9 cellular contexts compared by ENCODE assay signal in the genomic region with DNA sequence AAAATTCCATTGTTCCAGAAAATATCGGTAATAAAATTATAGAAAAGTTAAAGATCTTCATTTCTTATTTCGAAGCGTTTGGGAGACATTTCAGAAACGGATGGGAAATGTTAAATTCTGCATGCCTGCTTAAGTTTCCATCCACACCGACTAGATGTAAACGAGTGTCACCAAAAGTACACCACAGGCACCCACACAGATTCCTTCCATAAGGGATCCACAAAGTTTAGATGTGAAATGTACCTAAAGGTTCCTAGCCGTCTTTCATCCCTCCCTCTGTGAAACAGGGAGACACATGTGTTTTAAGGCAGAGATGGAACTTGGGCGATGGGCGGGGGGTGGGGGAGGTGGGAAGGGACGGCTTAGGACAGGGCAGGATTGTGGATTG. TPM values are rescaled to one million over a fixed set of nuclear protein-coding genes. Genes with fewer than 3 reads are reported as not detected.
DNase-seq lines count a peak whose midpoint lies in the region; ATAC-seq and TF ChIP-seq lines count a peak whose summit lies in the region.
"Had no signal": no experiment of that assay in that cellular context is flagged by ENCODE, and none has a peak within 500 bp of the region (broad histone marks: within the 10 kb centered on the region; RNA-seq: fewer than 3 reads in every experiment).

No MANE protein-coding gene starts in this region.

- H3K9me2 ChIP-seq in Loucy (replicated peaks; ENCODE audit: low read depth, low read length) = no peaks in the 10 kb centered on the region

- no peak overlapping the region for H2AFZ ChIP-seq in Loucy (ENCODE audit: low read length)

- peaks cover 24% of the 10 kb centered on the region; the same call in 1 of the 2 replicates for H3K79me2 ChIP-seq in Loucy (ENCODE audit: insufficient read depth, low read length)

- H3K4me2 ChIP-seq in Loucy (ENCODE audit: low read depth, low read length, poor library complexity, severe bottlenecking) = peak overlapping the region; percentile 12

- peaks cover 12% of the 10 kb centered on the region for H3K4me1 ChIP-seq in Loucy (ENCODE audit: insufficient read depth, low read length, poor library complexity, severe bottlenecking)
- peaks cover 14 to 47% of the 10 kb centered on the region in 2 donors for H3K4me1 ChIP-seq in left lung
- peaks cover 11% of the 10 kb centered on the region for H3K4me1 ChIP-seq in testis

- H3K4me3 ChIP-seq in Loucy (ENCODE audit: low read length, poor library complexity, severe bottlenecking) (no peak overlapping the region), left lung (peak overlapping the region; percentile 51 to 57), testis (peak overlapping the region; percentile 67 to 78)

- no peaks in the 10 kb centered on the region for H3F3A ChIP-seq in Loucy (ENCODE audit: low read depth)

- peak overlapping the region; percentile 90 for H3K27ac Mint-ChIP-seq in MCF 10A (ENCODE audit: low read depth, unreplicated experiment)
- H3K27ac Mint-ChIP-seq: dendritic cell treated with granulocyte-macrophage colony-stimulating factor and Interleukin-4, amounts not matched to agents 40 ng/mL and 50 ng/mL, for 4 days had no signal

- ATAC-seq in left lung (no peak), HG03045 (IDR thresholded peaks at IDR 0.05; ENCODE audit: unreplicated experiment) (no peak), HG02973 (IDR thresholded peaks at IDR 0.05; ENCODE audit: unreplicated experiment) (no peak)

- no peaks in the 10 kb centered on the region for H4K20me1 ChIP-seq in Loucy (ENCODE audit: insufficient read depth, low read length, poor library complexity, severe bottlenecking)

- H3K27me3 ChIP-seq in Loucy (ENCODE audit: insufficient read depth, low read length, poor library complexity, severe bottlenecking) (peaks cover 4% of the 10 kb centered on the region), left lung (peaks cover 0 to 45% of the 10 kb centered on the region in 2 donors), testis (no peaks in the 10 kb centered on the region)

- no peak overlapping the region for H3K9ac ChIP-seq in Loucy (ENCODE audit: low read depth, low read length, poor library complexity, severe bottlenecking)

- DNase-seq in MCF 10A (ENCODE audit: unreplicated experiment) (no peak), left lung (no peak), testis (no peak), globus pallidus (ENCODE audit: low spot score) (no peak), G401 (ENCODE audit: low spot score) (no peak)

- 14 to 24% methylated on average over 7 to 10 of the region's 10 CpGs for WGBS in testis, 2 donors

- H3K9me3 ChIP-seq in Loucy (ENCODE audit: insufficient read depth, low read depth, low read length) (no peaks in the 10 kb centered on the region), left lung (no peaks in the 10 kb centered on the region), testis (no peaks in the 10 kb centered on the region)

- H3K9me3 Mint-ChIP-seq in MCF 10A (ENCODE audit: unreplicated experiment) = no peaks in the 10 kb centered on the region
- H3K9me3 Mint-ChIP-seq: dendritic cell treated with granulocyte-macrophage colony-stimulating factor and Interleukin-4, amounts not matched to agents 40 ng/mL and 50 ng/mL, for 4 days had no signal

- TF ChIP-seq POLR2A in testis (IDR thresholded peaks at IDR 0.05) = no peak

- peaks cover 40% of the 10 kb centered on the region for H3K36me3 Mint-ChIP-seq in MCF 10A (ENCODE audit: insufficient read depth, unreplicated experiment)

- H3K36me3 ChIP-seq in Loucy (ENCODE audit: insufficient read depth, low read length) = no peaks in the 10 kb centered on the region
- H3K36me3 ChIP-seq in left lung = no peaks in the 10 kb centered on the region
- H3K36me3 ChIP-seq in testis (ENCODE audit: low read depth, missing control alignments) = no peaks in the 10 kb centered on the region

- H3K4me3 Mint-ChIP-seq in MCF 10A (ENCODE audit: unreplicated experiment) = peak overlapping the region; percentile 99

- no peaks in the 10 kb centered on the region for H3K27me3 Mint-ChIP-seq in MCF 10A (ENCODE audit: insufficient read depth, unreplicated experiment)

- intact Hi-C loops in MCF 10A (cut with micrococcal nuclease) (loop anchor here (1.0 to 2.0 kb wide), 5 partner anchors 12 to 351 kb away; no protein-coding TSS in a partner anchor), left lung (cut with DNase I) (loop anchor here in 1 of 2 donors (10.0 kb wide), 1 partner anchor 269 kb away; no protein-coding TSS in a partner anchor), testis (cut with DNase I; ENCODE audit: low total_unique reads) (no loop called here)

- H3K4me1 Mint-ChIP-seq in MCF 10A (ENCODE audit: insufficient read depth, unreplicated experiment) = peaks cover 34% of the 10 kb centered on the region

- CTCF ChIA-PET in MCF 10A (lab: Yijun Ruan, JAX) = interaction anchor here (0.7 to 2.6 kb wide), 6 partner anchors 17 to 590 kb away, joined by 3 to 13 read pairs (median 4); no protein-coding TSS in a partner anchor

- POLR2A ChIA-PET in MCF 10A (lab: Yijun Ruan, JAX) = interaction anchor here (0.7 to 6.6 kb wide), 15 partner anchors 15 to 313 kb away, joined by 3 to 162 read pairs (median 21); a partner anchor contains a TSS

- BruUV-seq in MCF 10A (replicated peaks; lab: Mats Ljungman, UMichigan) = TSS peak; percentile 86

- TF ChIP-seq CTCF in Loucy (conservative IDR thresholded peaks at IDR 0.05; ENCODE audit: low read length) = no peak
- no peak for TF ChIP-seq CTCF in MCF 10A (IDR thresholded peaks at IDR 0.05; ENCODE audit: unreplicated experiment)
- no peak for TF ChIP-seq CTCF in left lung (IDR thresholded peaks at IDR 0.05)
- TF ChIP-seq CTCF in testis (IDR thresholded peaks at IDR 0.05) = no peak

- H3K27ac ChIP-seq in left lung = peak overlapping the region; percentile 90 to 94
- peak overlapping the region; percentile 82 to 94 for H3K27ac ChIP-seq in testis

- in situ Hi-C loops in G401 (cut with HindIII; ENCODE audit: low sequenced_read_pairs) = no loop called here

RNA-seq across cellular contexts. Expression of a gene that starts 0.6 kb away (rescaled TPM):
- 225 and 267 TPM in 2 replicates for total RNA-seq in MCF 10A (2022)
- 100 to 1,000 TPM; 377 to 520 TPM for total RNA-seq in left lung
- total RNA-seq in testis = 10 to 100 TPM; 33.1 to 39.9 TPM
- polyA plus RNA-seq in testis (ENCODE audit: insufficient read depth, low read depth, low replicate concordance) = 84.2 TPM
- not detected in 2 replicates for total RNA-seq in G401 (2014; rRNA removed; shearing (Covaris generic))

RNA-seq across cellular contexts. Expression of a gene that starts 24.7 kb away (rescaled TPM):
- 155 and 171 TPM in 2 replicates for total RNA-seq in MCF 10A (2022)
- 100 to 1,000 TPM; 162 to 210 TPM for total RNA-seq in left lung
- total RNA-seq in testis = 10 to 100 TPM; 33.0 to 40.2 TPM
- 33.5 TPM for polyA plus RNA-seq in testis (ENCODE audit: insufficient read depth, low read depth, low replicate concordance)
- total RNA-seq in G401 (2014; rRNA removed; shearing (Covaris generic)) = not detected in 2 replicates

Comparison
In these comparisons a context has a peak if more than half of its experiments do, and no peak if none do; other contexts are left out.
1. RNA of a gene that starts 0.6 kb away (total RNA-seq): 377 to 520 TPM in left lung, 225 to 267 TPM in MCF 10A and 33.1 to 39.9 TPM in testis; not detected in G401; every median in the first group is over 10 times any median in the second.
2. RNA of a gene that starts 24.7 kb away (total RNA-seq): 162 to 210 TPM in left lung, 155 to 171 TPM in MCF 10A and 33.0 to 40.2 TPM in testis; not detected in G401; every median in the first group is over 10 times any median in the second.